ENCODE assay signal across 14 cellular contexts in the genomic region with DNA sequence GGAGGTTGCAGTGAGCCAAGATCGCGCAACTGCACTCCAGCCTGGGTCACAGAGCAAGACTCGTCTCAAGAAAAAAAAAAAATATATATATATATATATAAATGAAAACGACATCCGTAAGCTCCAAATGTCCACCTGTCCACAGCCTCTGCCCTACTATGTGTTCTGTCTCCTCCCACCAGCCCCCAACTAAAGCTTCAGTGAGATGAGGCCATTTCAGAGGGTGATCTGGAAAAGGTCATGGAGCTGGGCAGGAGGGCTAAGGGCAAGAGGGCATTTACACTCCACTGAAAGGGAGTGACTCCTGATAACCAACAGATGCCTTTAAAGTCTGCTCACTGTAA. TPM values are rescaled to one million over a fixed set of nuclear protein-coding genes. Genes with fewer than 3 reads are reported as not detected.
DNase-seq lines count a peak whose midpoint lies in the region; ATAC-seq and TF ChIP-seq lines count a peak whose summit lies in the region.
"Had no signal": no experiment of that assay in that cellular context is flagged by ENCODE, and none has a peak within 500 bp of the region (broad histone marks: within the 10 kb centered on the region; RNA-seq: fewer than 3 reads in every experiment).

No MANE protein-coding gene starts in this region.

- H3K18ac ChIP-seq in trophoblast cell (ENCODE audit: low read length), result no peak overlapping the region

- H3K79me1 ChIP-seq in trophoblast cell (ENCODE audit: low read length), result peaks cover 32% of the 10 kb centered on the region

- no peak overlapping the region for H2BK120ac ChIP-seq in trophoblast cell (ENCODE audit: insufficient read depth, low read length, poor library complexity)

- peaks cover 26% of the 10 kb centered on the region for H3K79me2 ChIP-seq in trophoblast cell (ENCODE audit: control insufficient read depth, insufficient read depth, low read length, poor library complexity)

- H3K9ac ChIP-seq in trophoblast cell (ENCODE audit: low read length), result no peak overlapping the region

- H2BK5ac ChIP-seq in trophoblast cell (ENCODE audit: low read depth, low read length, poor library complexity), result no peak overlapping the region

- H3K27me3 ChIP-seq in BJ (ENCODE audit: control insufficient read depth, insufficient read depth, low read length), result no peaks in the 10 kb centered on the region
- H3K27me3 ChIP-seq in gastroesophageal sphincter, result peaks cover 13% of the 10 kb centered on the region
- H3K27me3 ChIP-seq in trophoblast cell (ENCODE audit: insufficient read depth, low read length), result no peaks in the 10 kb centered on the region

- no peak overlapping the region for H3K14ac ChIP-seq in trophoblast cell (ENCODE audit: low read length)

- no peak overlapping the region for H2AFZ ChIP-seq in trophoblast cell (ENCODE audit: insufficient read depth, low read length, poor library complexity)

- ATAC-seq in gastroesophageal sphincter, result no peak
- no peak for ATAC-seq in HG02798 (IDR thresholded peaks at IDR 0.05; ENCODE audit: poor library complexity, unreplicated experiment)
- ATAC-seq: activated CD4-positive, CD25-positive, alpha-beta regulatory T cell treated with anti-CD3 and anti-CD28 coated beads, Interleukin-2, amount 50 U/mL, for 24 hours; activated naive CD4-positive, alpha-beta T cell treated with anti-CD3 and anti-CD28 coated beads, Interleukin-2, amount 50 U/mL, for 72 hours; naive thymus-derived CD4-positive, alpha-beta T cell had no signal

- H3K4me3 ChIP-seq in BJ (ENCODE audit: low read depth, low read length) (peak overlapping the region; percentile 93), WI38 (ENCODE audit: low read depth, low read length) (peak overlapping the region; percentile 97), gastroesophageal sphincter (peak overlapping the region in 1 of 2 donors; percentile 65), trophoblast cell (ENCODE audit: low read depth, low read length) (peak overlapping the region; percentile 56)

- H4K8ac ChIP-seq in trophoblast cell (ENCODE audit: low read depth, low read length), result no peak overlapping the region

- H2AK5ac ChIP-seq in trophoblast cell (ENCODE audit: low read length), result no peak overlapping the region

- H3K36me3 ChIP-seq in BJ (ENCODE audit: control insufficient read depth, insufficient read depth, low read length) (no peaks in the 10 kb centered on the region), gastroesophageal sphincter (no peaks in the 10 kb centered on the region), trophoblast cell (ENCODE audit: control insufficient read depth in 1 of 2, insufficient read depth in 2 of 2, low read length in 2 of 2) (peaks cover 3 to 4% of the 10 kb centered on the region in 2 experiments)

- H3K27ac ChIP-seq in gastroesophageal sphincter, result peak overlapping the region in 3 of 4 donors; percentile 59 to 93 (median 85)
- H3K27ac ChIP-seq in trophoblast cell (ENCODE audit: low read depth, low read length), result no peak overlapping the region

- H3K23ac ChIP-seq in trophoblast cell (ENCODE audit: low read length), result no peak overlapping the region

- no peak overlapping the region for H4K91ac ChIP-seq in trophoblast cell (ENCODE audit: low read depth, low read length)

- POLR2A ChIA-PET in BJ (lab: Charles Lee), result no interaction called here

- peaks cover 0 to 89% (median 31%) of the 10 kb centered on the region in 3 donors for H3K4me1 ChIP-seq in gastroesophageal sphincter
- H3K4me1 ChIP-seq in trophoblast cell (ENCODE audit: control insufficient read depth in 1 of 2, insufficient read depth in 2 of 2, low read length in 2 of 2), result peaks cover 28 to 51% of the 10 kb centered on the region in 2 experiments

- DNase-seq in BJ (ENCODE audit: low read depth) (no peak), trophoblast cell (no peak), NCI-H2081 treated with DMSO at 0.1 percent for 48 hours (lab: John Stamatoyannopoulos, UW) (no peak), NCI-H1105 (lab: John Stamatoyannopoulos, UW) (no peak), DMS79 treated with DMSO at 0.1 percent for 48 hours (lab: John Stamatoyannopoulos, UW) (no peak)
- DNase-seq: CD4-positive, alpha-beta memory T cell; erythroblast; naive thymus-derived CD4-positive, alpha-beta T cell; NCI-H1048 had no signal

- H3K4me2 ChIP-seq in trophoblast cell (ENCODE audit: low read length), result peak overlapping the region; percentile 78

- H4K12ac ChIP-seq in trophoblast cell (ENCODE audit: low read depth, low read length), result no peak overlapping the region

- CTCF ChIA-PET in BJ (lab: Yijun Ruan, JAX), result interaction anchor here (1.0 to 3.0 kb wide), 4 partner anchors 23 to 229 kb away, joined by 3 to 13 read pairs (median 6); no protein-coding TSS in a partner anchor

- TF ChIP-seq EP300 in gastroesophageal sphincter (IDR thresholded peaks at IDR 0.05), result no peak

- WGBS in gastroesophageal sphincter (ENCODE audit: low coverage in 1 of 2), 2 donors, result 68 to 76% methylated on average over 3 to 5 of the region's 5 CpGs
- WGBS in trophoblast cell (ENCODE audit: extremely low coverage, insufficient coverage, insufficient read length), result no CpG with 5 or more reads among the region's 5 CpGs

- H3K9me3 ChIP-seq in gastroesophageal sphincter (no peaks in the 10 kb centered on the region), trophoblast cell (ENCODE audit: insufficient read depth, low read depth, low read length) (no peaks in the 10 kb centered on the region)

- no peak overlapping the region for H2BK12ac ChIP-seq in trophoblast cell (ENCODE audit: low read length)

- TF ChIP-seq CTCF in BJ (IDR thresholded peaks at IDR 0.05; ENCODE audit: insufficient read depth, low read depth, low read length), result no peak
- TF ChIP-seq CTCF in WI38 (IDR thresholded peaks at IDR 0.05; ENCODE audit: low read depth, low read length), result no peak
- TF ChIP-seq CTCF in gastroesophageal sphincter (IDR thresholded peaks at IDR 0.05), result no peak

- peak overlapping the region; percentile 9 for H3K4ac ChIP-seq in trophoblast cell (ENCODE audit: low read depth, low read length)

- TF ChIP-seq POLR2A in gastroesophageal sphincter (IDR thresholded peaks at IDR 0.05), result no peak

RNA-seq across cellular contexts. Expression of gene SPRY4, which starts 2.4 kb away (rescaled TPM):
- polyA plus RNA-seq in BJ (2011; rRNA removed), result 7.2 and 13.0 TPM in 2 replicates
- polyA minus RNA-seq in BJ (2011; rRNA and poly(A)+ RNA removed), result 16.0 and 19.1 TPM in 2 replicates
- total RNA-seq in gastroesophageal sphincter, result 10 to 100 TPM in 3 of 4 donors, 1 to 10 TPM in 1; 9.2 to 18.1 (median 12.7) TPM
- polyA plus RNA-seq in trophoblast cell (2013), result 39.3 and 41.0 TPM in 2 replicates
- total RNA-seq: CD4-positive, alpha-beta memory T cell had no signal
- polyA plus RNA-seq: CD4-positive, alpha-beta memory T cell; naive thymus-derived CD4-positive, alpha-beta T cell had no signal
